In genomic region chr21:36695671-36696389, GRCh38 we compare ENCODE assay signal across 18 cellular contexts. TPM values are rescaled to one million over a fixed set of nuclear protein-coding genes. Genes with fewer than 3 reads are reported as not detected.
A peak's percentile ranks its signal among the peaks of the same experiment; 100 is the strongest.
DNase-seq lines count a peak whose midpoint lies in the region; ATAC-seq and TF ChIP-seq lines count a peak whose summit lies in the region.
"Had no signal": no experiment of that assay in that cellular context is flagged by ENCODE, and none has a peak within 500 bp of the region (broad histone marks: within the 10 kb centered on the region; RNA-seq: fewer than 3 reads in every experiment).

No MANE protein-coding gene starts in this region.

- H3K9me3 Mint-ChIP-seq in activated CD8-positive, alpha-beta T cell treated with anti-CD3 and anti-CD28 coated beads, Interleukin-2, amount 10 ng/mL, durations not matched to agents 7 days and 5 days (ENCODE audit: insufficient read depth) = no peaks in the 10 kb centered on the region
- no peaks in the 10 kb centered on the region for H3K9me3 Mint-ChIP-seq in activated CD8-positive, alpha-beta T cell treated with anti-CD3 and anti-CD28 coated beads for 36 hours
- peaks cover 15% of the 10 kb centered on the region for H3K9me3 Mint-ChIP-seq in glutamatergic neuron (ENCODE audit: unreplicated experiment)
- H3K9me3 Mint-ChIP-seq: CD4-positive, alpha-beta T cell; stimulated activated naive CD8-positive, alpha-beta T cell treated with anti-CD3 and anti-CD28 coated beads, Interleukin-15, amount 100 ng/mL, for 72 hours had no signal

- H3K4me1 Mint-ChIP-seq in activated CD8-positive, alpha-beta T cell treated with anti-CD3 and anti-CD28 coated beads, Interleukin-2, amount 10 ng/mL, durations not matched to agents 7 days and 5 days (ENCODE audit: low read depth) = peaks cover 13% of the 10 kb centered on the region
- H3K4me1 Mint-ChIP-seq in activated CD8-positive, alpha-beta T cell treated with anti-CD3 and anti-CD28 coated beads for 36 hours (ENCODE audit: low read depth) = peaks cover 18% of the 10 kb centered on the region
- peaks cover 27% of the 10 kb centered on the region for H3K4me1 Mint-ChIP-seq in glutamatergic neuron (ENCODE audit: low read depth, unreplicated experiment)

- peaks cover 11% of the 10 kb centered on the region for H4K20me1 ChIP-seq in IMR-90 (ENCODE audit: insufficient read depth, low read length)

- ATAC-seq in activated CD8-positive, alpha-beta T cell treated with anti-CD3 and anti-CD28 coated beads, Interleukin-2, amount 10 ng/mL, durations not matched to agents 7 days and 5 days = no peak
- ATAC-seq in activated CD8-positive, alpha-beta T cell treated with anti-CD3 and anti-CD28 coated beads for 36 hours = no peak
- ATAC-seq in IMR-90 (ENCODE audit: low read depth) = no peak
- no peak for ATAC-seq in HG02884 (IDR thresholded peaks at IDR 0.05; ENCODE audit: unreplicated experiment)
- ATAC-seq: stimulated activated naive CD8-positive, alpha-beta T cell treated with anti-CD3 and anti-CD28 coated beads, Interleukin-15, amount 100 ng/mL, for 72 hours had no signal

- 0 out of 2 replicates have a peak overlapping the region, but pooled peaks have one; percentile 2 for H2BK120ac ChIP-seq in IMR-90 (ENCODE audit: low read depth, low read length)

- H3K36me3 ChIP-seq in IMR-90 (ENCODE audit: control insufficient read depth, insufficient read depth, low read length) = no peaks in the 10 kb centered on the region

- intact Hi-C loops in activated CD8-positive, alpha-beta T cell treated with anti-CD3 and anti-CD28 coated beads for 36 hours (cut with micrococcal nuclease) = no loop called here
- intact Hi-C loops in IMR-90 (cut with micrococcal nuclease) (no loop called here), posterior vena cava (cut with DNase I) (loop anchor here in 1 of 2 donors (10.0 kb wide), 1 partner anchor 91 kb away; no protein-coding TSS in a partner anchor)

- no peak overlapping the region for H3K56ac ChIP-seq in IMR-90 (ENCODE audit: extremely low read depth, insufficient read depth, low read length)

- H3K9me3 ChIP-seq in IMR-90 (ENCODE audit: control insufficient read depth, insufficient read depth, low read length) = peaks cover 16% of the 10 kb centered on the region

- H3K4me2 ChIP-seq in IMR-90 (ENCODE audit: low read depth, low read length) = no peak overlapping the region; the same call in 1 of the 2 replicates

- dilution Hi-C loops in IMR-90 (cut with HindIII; ENCODE audit: low sequenced_read_pairs, unreplicated experiment) = no loop called here

- 26% methylated on average over 13 of the region's 44 CpGs; no CpG with 5 or more reads in 1 of the 2 experiments for WGBS in IMR-90 (ENCODE audit: extremely low coverage in 2 of 2, insufficient read length in 1 of 2), 2 experiments

- BruUV-seq in IMR-90 (replicated peaks; lab: Mats Ljungman, UMichigan) = no TSS peak

- H2BK15ac ChIP-seq in IMR-90 (ENCODE audit: low read depth, low read length) = no peak overlapping the region

- H3K4me3 Mint-ChIP-seq in activated CD8-positive, alpha-beta T cell treated with anti-CD3 and anti-CD28 coated beads, Interleukin-2, amount 10 ng/mL, durations not matched to agents 7 days and 5 days = peak overlapping the region; percentile 5
- H3K4me3 Mint-ChIP-seq in activated CD8-positive, alpha-beta T cell treated with anti-CD3 and anti-CD28 coated beads for 36 hours = no peak overlapping the region
- H3K4me3 Mint-ChIP-seq in glutamatergic neuron (ENCODE audit: unreplicated experiment) = peak overlapping the region; percentile 68
- H3K4me3 Mint-ChIP-seq: activated naive CD8-positive, alpha-beta T cell; CD4-positive, alpha-beta T cell; stimulated activated naive CD8-positive, alpha-beta T cell treated with anti-CD3 and anti-CD28 coated beads, Interleukin-15, amount 100 ng/mL, for 72 hours had no signal

- no peak for DNase-seq in activated CD8-positive, alpha-beta T cell treated with anti-CD3 and anti-CD28 coated beads, Interleukin-2, amount 10 ng/mL, durations not matched to agents 7 days and 5 days
- DNase-seq in activated CD8-positive, alpha-beta T cell treated with anti-CD3 and anti-CD28 coated beads for 36 hours = no peak
- DNase-seq in IMR-90 = no peak
- DNase-seq in glutamatergic neuron = peak; percentile 63
- DNase-seq in retina = peak; percentile 63
- DNase-seq in globus pallidus (ENCODE audit: low spot score) = no peak
- no peak for DNase-seq in posterior vena cava (ENCODE audit: low spot score)
- DNase-seq: ACHN; activated T-cell treated with anti-CD3 and anti-CD28 coated beads for 4 hours; CD4-positive, alpha-beta T cell; NCI-H187 treated with DMSO at 0.1 percent for 48 hours; SHP77 had no signal

- H2AFZ ChIP-seq in IMR-90 (replicated peaks; ENCODE audit: low read length, poor library complexity) = no peak overlapping the region

- no peaks in the 10 kb centered on the region; the same call in 1 of the 2 replicates for H3K9me1 ChIP-seq in IMR-90 (ENCODE audit: insufficient read depth, low read length)

- H3K4ac ChIP-seq in IMR-90 (ENCODE audit: low read depth, low read length) = no peak overlapping the region

- no peak for TF ChIP-seq RAD21 in IMR-90 (IDR thresholded peaks at IDR 0.05; ENCODE audit: low read length)

- no peak overlapping the region for H3K14ac ChIP-seq in IMR-90 (replicated peaks; ENCODE audit: low read depth, low read length)

- H4K91ac ChIP-seq in IMR-90 (ENCODE audit: insufficient read depth, low read depth, low read length) = no peak overlapping the region; the same call in 1 of the 2 replicates

- CTCF ChIA-PET in activated CD8-positive, alpha-beta T cell treated with anti-CD3 and anti-CD28 coated beads, Interleukin-2, amount 10 ng/mL, durations not matched to agents 7 days and 5 days (lab: Charles Lee) = no interaction called here
- CTCF ChIA-PET in activated CD8-positive, alpha-beta T cell treated with anti-CD3 and anti-CD28 coated beads for 36 hours (lab: Charles Lee) = no interaction called here
- CTCF ChIA-PET in IMR-90 (lab: Yijun Ruan, JAX) = no interaction called here

- H3K27me3 ChIP-seq in IMR-90 (ENCODE audit: control insufficient read depth, insufficient read depth, low read length) = peaks cover 95% of the 10 kb centered on the region

- no peak overlapping the region for H3K4me3 ChIP-seq in IMR-90 (ENCODE audit: insufficient read depth, low read depth, low read length)

- TF ChIP-seq CTCF in activated CD8-positive, alpha-beta T cell treated with anti-CD3 and anti-CD28 coated beads for 36 hours (IDR thresholded peaks at IDR 0.05) = no peak
- TF ChIP-seq CTCF in IMR-90 (conservative IDR thresholded peaks at IDR 0.05; ENCODE audit: low read depth, low read length) (no peak), glutamatergic neuron (IDR thresholded peaks at IDR 0.05; ENCODE audit: partially characterized antibody, unreplicated experiment) (no peak)

- H3K27ac Mint-ChIP-seq in activated CD8-positive, alpha-beta T cell treated with anti-CD3 and anti-CD28 coated beads, Interleukin-2, amount 10 ng/mL, durations not matched to agents 7 days and 5 days = peak overlapping the region; percentile 5
- no peak overlapping the region for H3K27ac Mint-ChIP-seq in activated CD8-positive, alpha-beta T cell treated with anti-CD3 and anti-CD28 coated beads for 36 hours
- no peak overlapping the region for H3K27ac Mint-ChIP-seq in glutamatergic neuron (ENCODE audit: unreplicated experiment)
- H3K27ac Mint-ChIP-seq: activated naive CD8-positive, alpha-beta T cell; CD4-positive, alpha-beta T cell; stimulated activated naive CD8-positive, alpha-beta T cell treated with anti-CD3 and anti-CD28 coated beads, Interleukin-15, amount 100 ng/mL, for 72 hours had no signal

- H3K9ac ChIP-seq in IMR-90 (ENCODE audit: low read depth, low read length) = no peak overlapping the region

- no peaks in the 10 kb centered on the region for H3K4me1 ChIP-seq in IMR-90 (ENCODE audit: control insufficient read depth, insufficient read depth, low read length)

- H2AK5ac ChIP-seq in IMR-90 (ENCODE audit: low read depth, low read length) = no peak overlapping the region

- no peak overlapping the region for H4K5ac ChIP-seq in IMR-90 (ENCODE audit: low read depth, low read length)

- H3K18ac ChIP-seq in IMR-90 (ENCODE audit: low read depth, low read length) = no peak overlapping the region

- no peak overlapping the region for H4K8ac ChIP-seq in IMR-90 (ENCODE audit: low read depth in 2 of 2, low read length in 2 of 2)

- no peak overlapping the region for H2BK5ac ChIP-seq in IMR-90 (ENCODE audit: low read depth, low read length, poor library complexity, severe bottlenecking)

- H3K23ac ChIP-seq in IMR-90 (ENCODE audit: low read depth, low read length) = no peak overlapping the region

- H3K79me1 ChIP-seq in IMR-90 (ENCODE audit: low read depth in 1 of 2, low read length in 2 of 2) = no peaks in the 10 kb centered on the region

- peaks cover 77% of the 10 kb centered on the region for H3K27me3 Mint-ChIP-seq in activated CD8-positive, alpha-beta T cell treated with anti-CD3 and anti-CD28 coated beads, Interleukin-2, amount 10 ng/mL, durations not matched to agents 7 days and 5 days (ENCODE audit: low read depth)
- H3K27me3 Mint-ChIP-seq in activated CD8-positive, alpha-beta T cell treated with anti-CD3 and anti-CD28 coated beads for 36 hours = peaks cover 79% of the 10 kb centered on the region
- H3K27me3 Mint-ChIP-seq in glutamatergic neuron (ENCODE audit: unreplicated experiment) = peaks cover 44% of the 10 kb centered on the region

- TF ChIP-seq POLR2A in IMR-90 (IDR thresholded peaks at IDR 0.05; ENCODE audit: low read depth, low read length) = no peak

- no peak overlapping the region for H2AK9ac ChIP-seq in IMR-90 (replicated peaks; ENCODE audit: low read depth, low read length, poor library complexity)

- peaks cover 2% of the 10 kb centered on the region for H3K36me3 Mint-ChIP-seq in activated CD8-positive, alpha-beta T cell treated with anti-CD3 and anti-CD28 coated beads, Interleukin-2, amount 10 ng/mL, durations not matched to agents 7 days and 5 days (ENCODE audit: low read depth)
- peaks cover 2% of the 10 kb centered on the region for H3K36me3 Mint-ChIP-seq in activated CD8-positive, alpha-beta T cell treated with anti-CD3 and anti-CD28 coated beads for 36 hours (ENCODE audit: low read depth)
- H3K36me3 Mint-ChIP-seq in glutamatergic neuron (ENCODE audit: unreplicated experiment) = no peaks in the 10 kb centered on the region
- H3K36me3 Mint-ChIP-seq: activated naive CD8-positive, alpha-beta T cell had no signal

- H2BK20ac ChIP-seq in IMR-90 (ENCODE audit: low read depth, low read length) = no peak overlapping the region

- in situ Hi-C loops in IMR-90 (cut with MboI; ENCODE audit: low sequenced_read_pairs) = no loop called here

- POLR2A ChIA-PET in activated CD8-positive, alpha-beta T cell treated with anti-CD3 and anti-CD28 coated beads, Interleukin-2, amount 10 ng/mL, durations not matched to agents 7 days and 5 days (lab: Charles Lee) = no interaction called here
- POLR2A ChIA-PET in activated CD8-positive, alpha-beta T cell treated with anti-CD3 and anti-CD28 coated beads for 36 hours (lab: Charles Lee) = no interaction called here
- POLR2A ChIA-PET in IMR-90 (lab: Charles Lee; ENCODE audit: unreplicated experiment) = no interaction called here

- no peak overlapping the region; the same call in 1 of the 2 replicates for H3K27ac ChIP-seq in IMR-90 (ENCODE audit: insufficient read depth, low read length)

RNA-seq across cellular contexts. Expression of gene SIM2, which starts 3.1 kb away (rescaled TPM):
- not detected for total RNA-seq in activated CD8-positive, alpha-beta T cell treated with anti-CD3 and anti-CD28 coated beads, Interleukin-2, amount 10 ng/mL, durations not matched to agents 7 days and 5 days
- total RNA-seq in activated CD8-positive, alpha-beta T cell treated with anti-CD3 and anti-CD28 coated beads for 36 hours = not detected
- 1.9 and 2.2 TPM in 2 replicates for total RNA-seq in IMR-90 (2012; rRNA removed)
- polyA plus RNA-seq in IMR-90 (2012; rRNA removed) = 7.5 and 7.9 TPM in 2 replicates
- 7.5 and 8.7 TPM in 2 replicates for polyA plus RNA-seq in IMR-90 (2012; cell fraction: cytosol; rRNA removed)
- polyA plus RNA-seq in IMR-90 (2012; cell fraction: nucleus; rRNA removed; ENCODE audit: low replicate concordance) = 22.1 and 26.1 TPM in 2 replicates
- total RNA-seq in glutamatergic neuron (ENCODE audit: unreplicated experiment) = 4.8 TPM
- not detected for total RNA-seq in posterior vena cava
- total RNA-seq: CD4-positive, alpha-beta T cell; dermis microvascular lymphatic vessel endothelial cell; mesenteric fat pad; T-helper 2 cell treated with Interferon-gamma antibody and Interleukin-4, amounts not matched to agents 100 ng/mL and 5 ng/mL, for 36 hours had no signal

Comparison
In these comparisons a context has a peak if more than half of its experiments do, and no peak if none do; other contexts are left out.
1. DNase-seq: peak in glutamatergic neuron (single experiment) and retina (single experiment); none in activated CD8-positive, alpha-beta T cell treated with anti-CD3 and anti-CD28 coated beads, Interleukin-2, amount 10 ng/mL, durations not matched to agents 7 days and 5 days (single experiment), activated CD8-positive, alpha-beta T cell treated with anti-CD3 and anti-CD28 coated beads for 36 hours (single experiment), IMR-90 (single experiment), globus pallidus (single experiment) and posterior vena cava (single experiment).